Comparison of ENCODE assay signal across 8 cellular contexts in the genomic region with DNA sequence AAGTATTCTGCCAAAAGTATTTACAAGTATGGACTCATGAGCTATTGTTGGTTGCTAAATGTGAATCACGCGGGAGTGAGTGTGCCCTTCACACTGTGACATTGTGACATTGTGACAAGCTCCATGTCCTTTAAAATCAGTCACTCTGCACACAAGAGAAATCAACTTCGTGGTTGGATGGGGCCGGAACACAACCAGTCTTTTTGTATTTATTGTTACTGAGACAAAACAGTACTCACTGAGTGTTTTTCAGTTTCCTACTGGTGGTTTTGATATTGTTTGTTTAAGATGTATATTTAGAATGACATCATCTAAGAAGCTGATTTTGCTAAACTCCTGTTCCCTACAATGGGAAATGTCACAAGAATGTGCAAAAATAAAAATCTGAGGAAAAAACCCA. TPM values are rescaled to one million over a fixed set of nuclear protein-coding genes. Genes with fewer than 3 reads are reported as not detected.
DNase-seq lines count a peak whose midpoint lies in the region; ATAC-seq, FAIRE-seq and TF ChIP-seq lines count a peak whose summit lies in the region.

No MANE protein-coding gene starts in this region.

- no peak for TF ChIP-seq EP300 in GM12878 (IDR thresholded peaks at IDR 0.05; ENCODE audit: borderline replicate concordance in 1 of 2, control insufficient read depth in 1 of 2, low read depth in 2 of 2, low read length in 2 of 2)

- TF ChIP-seq CTCF in GM12878 (IDR thresholded peaks at IDR 0.05 in 2 of 3, conservative IDR thresholded peaks at IDR 0.05 in 1 of 3; ENCODE audit: control insufficient read depth in 2 of 3, extremely low read depth in 1 of 3, insufficient read depth in 1 of 3, low read depth in 3 of 3, low read length in 3 of 3) (no peak), spleen (IDR thresholded peaks at IDR 0.05 in 8 of 11, conservative IDR thresholded peaks at IDR 0.05 in 3 of 11) (no peak)

- H3K9me3 ChIP-seq in GM12878 (replicated peaks; ENCODE audit: control insufficient read depth, insufficient read depth, low read length) (no peaks in the 10 kb centered on the region), spleen (no peaks in the 10 kb centered on the region)

- intact Hi-C loops in GM12878 (cut with micrococcal nuclease; ENCODE audit: unreplicated experiment) (no loop called here), spleen (cut with DNase I; ENCODE audit: low total_unique reads) (no loop called here)

- SMC1A ChIA-PET in GM12878 (lab: Charles Lee; ENCODE audit: uncharacterized antibody, unreplicated experiment), result interaction anchor here (0.9 to 1.3 kb wide), 2 partner anchors 33 to 35 kb away, joined by 5 to 6 read pairs; no protein-coding TSS in a partner anchor

- H2AFZ ChIP-seq in GM12878 (ENCODE audit: control insufficient read depth, low read depth, low read length), result no peak overlapping the region

- CTCF ChIA-PET in GM12878 (lab: Yijun Ruan, JAX), result interaction anchor here (1.4 to 1.8 kb wide), 4 partner anchors 33 to 58 kb away, joined by 3 to 6 read pairs (median 4); no protein-coding TSS in a partner anchor

- H3K9ac ChIP-seq in GM12878 (ENCODE audit: control insufficient read depth, insufficient read depth, low read length), result no peak overlapping the region

- no peak for FAIRE-seq in GM12878 (lab: Jason Lieb, UNC)

- POLR2A ChIA-PET in GM12878 (lab: Charles Lee), result no interaction called here

- RAD21 ChIA-PET in GM12878 (lab: Charles Lee; ENCODE audit: unreplicated experiment), result no interaction called here

- H3K4me1 ChIP-seq in GM12878 (ENCODE audit: control insufficient read depth, insufficient read depth, low read length) (0 out of 2 replicates have a peak, but pooled peaks cover 1% of the 10 kb centered on the region), spleen (no peaks in the 10 kb centered on the region)

- BruUV-seq in GM12878 (replicated peaks; lab: Mats Ljungman, UMichigan), result no TSS peak

- no peaks in the 10 kb centered on the region for H3K79me2 ChIP-seq in GM12878 (ENCODE audit: control insufficient read depth, insufficient read depth, low read length)

- DNase-seq in DMS53 treated with DMSO at 0.1 percent for 48 hours (lab: John Stamatoyannopoulos, UW; ENCODE audit: unreplicated experiment) (peak; percentile 14), GM12878 (ENCODE audit: low read depth, low spot score) (peak; percentile 12), spleen (no peak), foreskin melanocyte (no peak), NCI-H526 treated with DMSO at 0.1 percent for 48 hours (lab: John Stamatoyannopoulos, UW) (no peak), SHP77 treated with DMSO at 0.1 percent for 48 hours (lab: John Stamatoyannopoulos, UW) (no peak)

- in situ Hi-C loops in GM12878 (cut with MboI), result no loop called here

- TF ChIP-seq POLR2A in GM12878 (IDR thresholded peaks at IDR 0.05; ENCODE audit: low read depth, low read length) (no peak), spleen (IDR thresholded peaks at IDR 0.05) (no peak)

- 26% methylated on average over 4 of the region's 4 CpGs for WGBS in GM12878 (ENCODE audit: insufficient coverage, insufficient replicate concordance, low lambda C conversion rate, missing lambda C conversion rate)
- WGBS in spleen, 5 donors, result 70 to 87% (median 77%) methylated on average over 4 of the region's 4 CpGs

- H3K36me3 ChIP-seq in GM12878 (ENCODE audit: control insufficient read depth in 2 of 2, insufficient read depth in 2 of 2, low read length in 1 of 2) (no peaks in the 10 kb centered on the region), spleen (peaks cover 0 to 44% (median 5%) of the 10 kb centered on the region in 6 donors)

- H3K27ac ChIP-seq in GM12878 (ENCODE audit: control insufficient read depth, insufficient read depth) (no peak overlapping the region), spleen (no peak overlapping the region)

- H3K4me3 ChIP-seq in GM12878, result no peak overlapping the region
- no peak overlapping the region for H3K4me3 ChIP-seq in spleen

- H3K27me3 ChIP-seq in GM12878 (replicated peaks in 1 of 2; ENCODE audit: control insufficient read depth in 2 of 2, insufficient read depth in 2 of 2, low read length in 1 of 2) (no peaks in the 10 kb centered on the region; a peak in 1 of 4 replicates), spleen (replicated peaks in 1 of 7) (no peaks in the 10 kb centered on the region)

- ATAC-seq in GM19328 (IDR thresholded peaks at IDR 0.05; ENCODE audit: unreplicated experiment), result peak; percentile 69
- ATAC-seq in HG03039 (IDR thresholded peaks at IDR 0.05; ENCODE audit: unreplicated experiment), result peak; percentile 65
- peak; percentile 91 for ATAC-seq in GM12878

- H3K4me2 ChIP-seq in GM12878 (ENCODE audit: control insufficient read depth, insufficient read depth), result no peak overlapping the region

- no peak for TF ChIP-seq RAD21 in GM12878 (IDR thresholded peaks at IDR 0.05; ENCODE audit: insufficient read depth, low read depth, low read length)

- no peaks in the 10 kb centered on the region for H4K20me1 ChIP-seq in GM12878 (ENCODE audit: control insufficient read depth, insufficient read depth)

TF ChIP-seq in GM12878, 131 proteins besides CTCF, POLR2A, EP300 and RAD21 (continues in another document):
- TF ChIP-seq ETV6 (conservative IDR thresholded peaks at IDR 0.05 in 1 of 2, IDR thresholded peaks at IDR 0.05 in 1 of 2; ENCODE audit: borderline replicate concordance in 1 of 2, low read depth in 1 of 2) (0 out of 4 replicates have a peak, but pooled peaks of 1 of the 2 experiments have one; percentile 12), SRF (IDR thresholded peaks at IDR 0.05; ENCODE audit: low read depth in 2 of 2, low read length in 2 of 2) (no peak), NRF1 (conservative IDR thresholded peaks at IDR 0.05; ENCODE audit: low read depth, low read length) (no peak), DPF2 (IDR thresholded peaks at IDR 0.05) (0 out of 2 replicates have a peak, but pooled peaks have one; percentile 17), GABPA (IDR thresholded peaks at IDR 0.05; ENCODE audit: low read depth) (no peak; the same call in 1 of the 2 replicates), MXI1 (IDR thresholded peaks at IDR 0.05; ENCODE audit: low read depth, low read length) (no peak), JUNB (IDR thresholded peaks at IDR 0.05) (peak; percentile 78), IKZF1 (conservative IDR thresholded peaks at IDR 0.05) (0 out of 2 replicates have a peak, but pooled peaks have one; percentile 17), MEF2A (IDR thresholded peaks at IDR 0.05; ENCODE audit: insufficient read depth, low read depth, low read length) (peak; percentile 52), KAT2A (conservative IDR thresholded peaks at IDR 0.05; ENCODE audit: control insufficient read depth, low read depth, low read length) (no peak), NFIC (IDR thresholded peaks at IDR 0.05; ENCODE audit: low read depth, low read length) (peak; percentile 69; the same call in 1 of the 2 replicates), LARP7 (IDR thresholded peaks at IDR 0.05) (no peak), ATF7 (IDR thresholded peaks at IDR 0.05; ENCODE audit: low read depth) (peak; percentile 94), RUNX3 (IDR thresholded peaks at IDR 0.05; ENCODE audit: low read length) (peak; percentile 85)
- TF ChIP-seq, protein P1, sequence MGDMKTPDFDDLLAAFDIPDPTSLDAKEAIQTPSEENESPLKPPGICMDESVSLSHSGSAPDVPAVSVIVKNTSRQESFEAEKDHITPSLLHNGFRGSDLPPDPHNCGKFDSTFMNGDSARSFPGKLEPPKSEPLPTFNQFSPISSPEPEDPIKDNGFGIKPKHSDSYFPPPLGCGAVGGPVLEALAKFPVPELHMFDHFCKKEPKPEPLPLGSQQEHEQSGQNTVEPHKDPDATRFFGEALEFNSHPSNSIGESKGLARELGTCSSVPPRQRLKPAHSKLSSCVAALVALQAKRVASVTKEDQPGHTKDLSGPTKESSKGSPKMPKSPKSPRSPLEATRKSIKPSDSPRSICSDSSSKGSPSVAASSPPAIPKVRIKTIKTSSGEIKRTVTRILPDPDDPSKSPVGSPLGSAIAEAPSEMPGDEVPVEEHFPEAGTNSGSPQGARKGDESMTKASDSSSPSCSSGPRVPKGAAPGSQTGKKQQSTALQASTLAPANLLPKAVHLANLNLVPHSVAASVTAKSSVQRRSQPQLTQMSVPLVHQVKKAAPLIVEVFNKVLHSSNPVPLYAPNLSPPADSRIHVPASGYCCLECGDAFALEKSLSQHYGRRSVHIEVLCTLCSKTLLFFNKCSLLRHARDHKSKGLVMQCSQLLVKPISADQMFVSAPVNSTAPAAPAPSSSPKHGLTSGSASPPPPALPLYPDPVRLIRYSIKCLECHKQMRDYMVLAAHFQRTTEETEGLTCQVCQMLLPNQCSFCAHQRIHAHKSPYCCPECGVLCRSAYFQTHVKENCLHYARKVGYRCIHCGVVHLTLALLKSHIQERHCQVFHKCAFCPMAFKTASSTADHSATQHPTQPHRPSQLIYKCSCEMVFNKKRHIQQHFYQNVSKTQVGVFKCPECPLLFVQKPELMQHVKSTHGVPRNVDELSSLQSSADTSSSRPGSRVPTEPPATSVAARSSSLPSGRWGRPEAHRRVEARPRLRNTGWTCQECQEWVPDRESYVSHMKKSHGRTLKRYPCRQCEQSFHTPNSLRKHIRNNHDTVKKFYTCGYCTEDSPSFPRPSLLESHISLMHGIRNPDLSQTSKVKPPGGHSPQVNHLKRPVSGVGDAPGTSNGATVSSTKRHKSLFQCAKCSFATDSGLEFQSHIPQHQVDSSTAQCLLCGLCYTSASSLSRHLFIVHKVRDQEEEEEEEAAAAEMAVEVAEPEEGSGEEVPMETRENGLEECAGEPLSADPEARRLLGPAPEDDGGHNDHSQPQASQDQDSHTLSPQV (IDR thresholded peaks at IDR 0.05), result no peak

RNA-seq across cellular contexts. Expression of a gene that starts 30.3 kb away (rescaled TPM):
- 1.1 and 1.5 TPM in 2 replicates for total RNA-seq in GM12878 (2013; cell fraction: nucleolus; rRNA removed)
- total RNA-seq in GM12878 (2014; rRNA removed), result 0.90 and 0.93 TPM in 2 replicates
- total RNA-seq in GM12878 (2014; rRNA removed; fragmentation: Illumina TruSeq; extraction: Trizol), result 0.83 and 0.89 TPM in 2 replicates
- total RNA-seq in GM12878 (2021), result 1.1 and 1.4 TPM in 2 replicates
- polyA plus RNA-seq in GM12878 (2011; ENCODE audit: low read depth), result 0.71 TPM
- polyA plus RNA-seq in GM12878 (2011; rRNA removed), result 0.05 and 0.06 TPM in 2 replicates
- 0.03 and 0.04 TPM in 2 replicates for polyA plus RNA-seq in GM12878 (2011; cell fraction: cytosol; rRNA removed)
- polyA plus RNA-seq in GM12878 (2011; cell fraction: nucleus; rRNA removed), result 0.12 and 0.15 TPM in 2 replicates
- polyA plus RNA-seq in GM12878 (2012), result 1.0 and 1.2 TPM in 2 replicates
- polyA plus RNA-seq in GM12878 (2014; fragmentation: Illumina TruSeq; extraction: Trizol), result 0.71 and 1.0 TPM in 2 replicates
- polyA plus RNA-seq in GM12878 (2014; fragmentation: Nextera tagmentation; extraction: Ambion mirVana), result under 1 TPM; 0.14 to 0.31 TPM
- 0.89 and 0.90 TPM in 2 replicates for polyA plus RNA-seq in GM12878 (2014; rRNA removed)
- polyA plus RNA-seq in GM12878 (2016; fragmentation: Nextera tagmentation; extraction: Ambion mirVana), result under 1 TPM in 1 of 2 experiments, not detected in 1; 0.23 TPM
- 0.07 and 0.10 TPM in 2 replicates for polyA minus RNA-seq in GM12878 (2011; rRNA and poly(A)+ RNA removed)
- 0.21 TPM in 1 of 2 replicates, not detected in the other for polyA minus RNA-seq in GM12878 (2011; cell fraction: cytosol; rRNA and poly(A)+ RNA removed)
- polyA minus RNA-seq in GM12878 (2011; cell fraction: nucleus; rRNA and poly(A)+ RNA removed), result 0.10 and 0.12 TPM in 2 replicates
- 1 to 10 TPM; 3.3 to 9.4 (median 4.1) TPM for total RNA-seq in spleen
- 10 to 100 TPM in 1 of 3 donors, 1 to 10 TPM in 2; 4.1 to 10.7 (median 4.2) TPM for polyA plus RNA-seq in spleen

Comparison
In these comparisons a context has a peak if more than half of its experiments do, and no peak if none do; other contexts are left out.
1. DNase-seq: peak in DMS53 treated with DMSO at 0.1 percent for 48 hours (single experiment) and GM12878 (single experiment); none in spleen (single experiment), foreskin melanocyte (single experiment), NCI-H526 treated with DMSO at 0.1 percent for 48 hours (single experiment) and SHP77 treated with DMSO at 0.1 percent for 48 hours (single experiment).
2. Peak in every context shown above with its lines, with median percentiles within 50 percentile points of each other: ATAC-seq.